ENCODE assay signal across 9 cellular contexts in genomic region chr14:103391048-103391447, GRCh38. TPM values are rescaled to one million over a fixed set of nuclear protein-coding genes. Genes with fewer than 3 reads are reported as not detected.
DNase-seq lines count a peak whose midpoint lies in the region; ATAC-seq, FAIRE-seq and TF ChIP-seq lines count a peak whose summit lies in the region.
"Had no signal": no experiment of that assay in that cellular context is flagged by ENCODE, and none has a peak within 500 bp of the region (broad histone marks: within the 10 kb centered on the region; RNA-seq: fewer than 3 reads in every experiment).

No MANE protein-coding gene starts in this region.

- H2AFZ ChIP-seq in SK-N-SH (ENCODE audit: low read depth) (no peak overlapping the region), HepG2 (ENCODE audit: low read length) (no peak overlapping the region)

- TF ChIP-seq CTCF in SK-N-SH (IDR thresholded peaks at IDR 0.05), result peak; percentile 97
- peak; percentile 65 for TF ChIP-seq CTCF in MCF 10A (IDR thresholded peaks at IDR 0.05; ENCODE audit: unreplicated experiment)
- TF ChIP-seq CTCF in HepG2 (CRISPR knock-in tag; IDR thresholded peaks at IDR 0.05), result peak; percentile 58
- peak; percentile 36 to 60 (median 50) for TF ChIP-seq CTCF in thyroid gland (IDR thresholded peaks at IDR 0.05)

- no peak for FAIRE-seq in HepG2 (lab: Jason Lieb, UNC)

- WGBS in SK-N-SH (ENCODE audit: low lambda C conversion rate), result 16% methylated on average over 4 of the region's 4 CpGs
- WGBS in HepG2 (ENCODE audit: low lambda C conversion rate), result 43% methylated on average over 4 of the region's 4 CpGs
- WGBS in thyroid gland, 2 donors, result 12 to 15% methylated on average over 4 of the region's 4 CpGs

- peaks cover 30% of the 10 kb centered on the region for H3K4me1 Mint-ChIP-seq in MCF 10A (ENCODE audit: insufficient read depth, unreplicated experiment)

- H3K36me3 ChIP-seq in SK-N-SH (replicated peaks in 1 of 2; ENCODE audit: control insufficient read depth in 1 of 2, insufficient read depth in 2 of 2, low read length in 1 of 2), result no peaks in the 10 kb centered on the region
- peaks cover 0 to 4% of the 10 kb centered on the region in 2 experiments; a peak in 1 of 5 replicates for H3K36me3 ChIP-seq in HepG2 (replicated peaks in 1 of 2; ENCODE audit: control insufficient read depth in 1 of 2, insufficient read depth in 2 of 2, low read length in 2 of 2)
- no peaks in the 10 kb centered on the region for H3K36me3 ChIP-seq in thyroid gland

- H3K4me2 ChIP-seq in SK-N-SH, result 0 out of 2 replicates have a peak overlapping the region, but pooled peaks have one; percentile 13
- H3K4me2 ChIP-seq in HepG2 (ENCODE audit: low read depth, low read length), result 0 out of 2 replicates have a peak overlapping the region, but pooled peaks have one; percentile 27

- H4K20me1 ChIP-seq in SK-N-SH (ENCODE audit: insufficient read depth), result peaks cover 100% of the 10 kb centered on the region
- H4K20me1 ChIP-seq in HepG2 (ENCODE audit: insufficient read depth, low read length), result peaks cover 66% of the 10 kb centered on the region

- TF ChIP-seq POLR2A in HepG2 (IDR thresholded peaks at IDR 0.05; ENCODE audit: insufficient read depth in 1 of 2, low read depth in 2 of 2, low read length in 2 of 2), result no peak
- TF ChIP-seq POLR2A in thyroid gland (IDR thresholded peaks at IDR 0.05), result no peak

- TF ChIP-seq RAD21 in SK-N-SH (IDR thresholded peaks at IDR 0.05; ENCODE audit: low read length), result peak; percentile 58
- TF ChIP-seq RAD21 in HepG2 (CRISPR knock-in tag; IDR thresholded peaks at IDR 0.05), result no peak

- TF ChIP-seq EP300 in SK-N-SH (IDR thresholded peaks at IDR 0.05; ENCODE audit: borderline replicate concordance in 1 of 2, low read depth in 1 of 2, low read length in 1 of 2), result no peak
- TF ChIP-seq EP300 in HepG2 (IDR thresholded peaks at IDR 0.05; ENCODE audit: low read depth in 2 of 2, low read length in 2 of 2), result no peak
- TF ChIP-seq EP300 in HepG2 (CRISPR knock-in tag; IDR thresholded peaks at IDR 0.05; ENCODE audit: borderline replicate concordance), result no peak

- peak overlapping the region; percentile 17 to 30; a peak in 2 of 4 replicates for H3K27ac ChIP-seq in SK-N-SH (ENCODE audit: low read depth in 2 of 2, low read length in 1 of 2)
- H3K27ac ChIP-seq in HepG2 (ENCODE audit: extremely low read length, insufficient read depth, low read length), result no peak overlapping the region
- peak overlapping the region in 1 of 3 donors; percentile 34 for H3K27ac ChIP-seq in thyroid gland
- H3K27ac ChIP-seq: skin epidermis had no signal

- H3K9me2 ChIP-seq in SK-N-SH, result no peaks in the 10 kb centered on the region

- H3K9me3 ChIP-seq in SK-N-SH, result no peaks in the 10 kb centered on the region
- no peaks in the 10 kb centered on the region for H3K9me3 ChIP-seq in HepG2 (ENCODE audit: low read length)
- H3K9me3 ChIP-seq in thyroid gland, result no peaks in the 10 kb centered on the region

- CTCF ChIA-PET in SK-N-SH (lab: Yijun Ruan, JAX) (interaction anchor here (0.6 to 3.0 kb wide), 45 partner anchors 9 to 761 kb away, joined by 3 to 48 read pairs (median 4); partner anchors contain the start of gene EIF5), MCF 10A (lab: Yijun Ruan, JAX) (interaction anchor here (0.6 to 5.3 kb wide), 36 partner anchors 9 to 1826 kb away, joined by 3 to 38 read pairs (median 5); partner anchors contain the start of gene EIF5), HepG2 (lab: Yijun Ruan, JAX; ENCODE audit: low intra/inter-chr PET ratio, low total read pairs) (no interaction called here)

- peaks cover 6% of the 10 kb centered on the region for H3K36me3 Mint-ChIP-seq in MCF 10A (ENCODE audit: insufficient read depth, unreplicated experiment)

- H3K4me1 ChIP-seq in SK-N-SH (ENCODE audit: control insufficient read depth in 1 of 2, insufficient read depth in 2 of 2, low read depth in 1 of 2, low read length in 1 of 2) (peaks cover 2 to 29% of the 10 kb centered on the region in 2 experiments; a peak in 2 of 4 replicates), HepG2 (ENCODE audit: insufficient read depth, low read length) (peaks cover 63% of the 10 kb centered on the region), thyroid gland (peaks cover 64 to 76% of the 10 kb centered on the region in 2 donors)

- no peak overlapping the region for H3K9ac ChIP-seq in SK-N-SH
- no peak overlapping the region for H3K9ac ChIP-seq in HepG2 (ENCODE audit: insufficient read depth, low read depth, low read length)

- ATAC-seq in HepG2 (peak; percentile 56), HG02588 (IDR thresholded peaks at IDR 0.05; ENCODE audit: unreplicated experiment) (no peak), GM21528 (IDR thresholded peaks at IDR 0.05; ENCODE audit: low FRiP score, unreplicated experiment) (no peak)

- in situ Hi-C loops in HepG2 (cut with HindIII; ENCODE audit: extremely low pct_ligation_motif_present, low pct_unique_long_range_greater_than_20kb), result no loop called here

- peaks cover 100% of the 10 kb centered on the region for H3K79me2 ChIP-seq in SK-N-SH (ENCODE audit: insufficient read depth)
- peaks cover 89% of the 10 kb centered on the region for H3K79me2 ChIP-seq in HepG2 (ENCODE audit: insufficient read depth, low read length)

- intact Hi-C loops in MCF 10A (cut with micrococcal nuclease), result loop anchor here (2.0 to 5.0 kb wide), 2 partner anchors 56 to 314 kb away; partner anchors contain the start of gene EIF5
- intact Hi-C loops in HepG2 (cut with micrococcal nuclease; ENCODE audit: unreplicated experiment), result loop anchor here (2.0 kb wide), 1 partner anchor 94 kb away; no protein-coding TSS in a partner anchor
- intact Hi-C loops in thyroid gland (cut with DNase I), result no loop called here

- H3K27ac Mint-ChIP-seq in MCF 10A (ENCODE audit: low read depth, unreplicated experiment), result no peak overlapping the region

- H3F3A ChIP-seq in SK-N-SH (replicated peaks; ENCODE audit: insufficient read depth), result peaks cover 23% of the 10 kb centered on the region

- no peak overlapping the region for H3K4me3 Mint-ChIP-seq in MCF 10A (ENCODE audit: unreplicated experiment)

- H3K4me3 ChIP-seq in SK-N-SH (ENCODE audit: low read depth in 2 of 2, low read length in 1 of 2), result peak overlapping the region in 1 of 2 experiments; percentile 23; a peak in 1 of 4 replicates
- no peak overlapping the region for H3K4me3 ChIP-seq in HepG2 (replicated peaks in 1 of 3; ENCODE audit: insufficient read depth in 1 of 3, low read depth in 2 of 3, low read length in 3 of 3)
- H3K4me3 ChIP-seq in thyroid gland (replicated peaks in 1 of 3), result no peak overlapping the region
- H3K4me3 ChIP-seq: skin epidermis had no signal

- BruUV-seq in MCF 10A (replicated peaks; lab: Mats Ljungman, UMichigan) (no TSS peak), HepG2 (replicated peaks; lab: Mats Ljungman, UMichigan) (no TSS peak)

- H3K9me3 Mint-ChIP-seq in MCF 10A (ENCODE audit: unreplicated experiment), result no peaks in the 10 kb centered on the region

- H3K27me3 Mint-ChIP-seq in MCF 10A (ENCODE audit: insufficient read depth, unreplicated experiment), result no peaks in the 10 kb centered on the region

- H3K27me3 ChIP-seq in SK-N-SH (ENCODE audit: insufficient read depth) (no peaks in the 10 kb centered on the region), HepG2 (ENCODE audit: control insufficient read depth in 1 of 2, insufficient read depth in 2 of 2, low read length in 2 of 2) (no peaks in the 10 kb centered on the region; a peak in 1 of 5 replicates), thyroid gland (no peaks in the 10 kb centered on the region)

- POLR2A ChIA-PET in SK-N-SH (lab: Yijun Ruan, JAX), result interaction anchor here (0.6 kb wide), 2 partner anchors 61 to 93 kb away, joined by 3 read pairs; no protein-coding TSS in a partner anchor
- POLR2A ChIA-PET in MCF 10A (lab: Yijun Ruan, JAX), result interaction anchor here (0.6 to 3.5 kb wide), 14 partner anchors 9 to 1286 kb away, joined by 3 to 37 read pairs (median 4); partner anchors contain the start of gene EIF5
- POLR2A ChIA-PET in HepG2 (lab: Yijun Ruan, JAX), result interaction anchor here (0.9 to 3.0 kb wide), 3 partner anchors 13 to 57 kb away, joined by 4 to 14 read pairs (median 13); partner anchors contain the start of gene EIF5

- peak; percentile 19 for DNase-seq in COLO668 (lab: John Stamatoyannopoulos, UW; ENCODE audit: unreplicated experiment)
- DNase-seq in HT-29 (ENCODE audit: low spot score), result peak; percentile 58
- DNase-seq in SK-N-SH, result peak; percentile 61
- DNase-seq in MCF 10A (ENCODE audit: unreplicated experiment), result peak; percentile 68
- peak; percentile 44 for DNase-seq in HepG2 (ENCODE audit: low spot score)
- peak; percentile 22 to 31 for DNase-seq in thyroid gland

RNA-seq across cellular contexts. Expression of gene MARK3, which starts 5.8 kb away (rescaled TPM):
- 33.2 and 43.0 TPM in 2 replicates for total RNA-seq in HT-29 (2014; rRNA removed; shearing (Covaris generic))
- polyA plus RNA-seq in SK-N-SH (2012; rRNA removed), result 73.4 and 94.5 TPM in 2 replicates
- polyA plus RNA-seq in SK-N-SH (2012; cell fraction: cytosol; rRNA removed), result 49.0 and 50.0 TPM in 2 replicates
- 255 and 313 TPM in 2 replicates for polyA plus RNA-seq in SK-N-SH (2012; cell fraction: nucleus; rRNA removed)
- total RNA-seq in MCF 10A (2022), result 102 and 130 TPM in 2 replicates
- 41.4 and 56.6 TPM in 2 replicates for total RNA-seq in HepG2 (2016; rRNA removed; fragmentation: Illumina TruSeq; extraction: Trizol)
- 25.7 and 31.4 TPM in 2 replicates for total RNA-seq in HepG2 (2016; cell fraction: cytosol; rRNA removed; fragmentation: Illumina TruSeq; extraction: Trizol; ENCODE audit: low read depth)
- total RNA-seq in HepG2 (2016; cell fraction: insoluble cytoplasmic fraction; rRNA removed; fragmentation: Illumina TruSeq; extraction: Trizol), result 41.7 and 52.5 TPM in 2 replicates
- 39.1 and 48.5 TPM in 2 replicates for total RNA-seq in HepG2 (2016; cell fraction: membrane; rRNA removed; fragmentation: Illumina TruSeq; extraction: Trizol)
- 69.9 and 73.0 TPM in 2 replicates for total RNA-seq in HepG2 (2016; cell fraction: nucleus; rRNA removed; fragmentation: Illumina TruSeq; extraction: Trizol)
- 45.0 and 47.7 TPM in 2 replicates for polyA plus RNA-seq in HepG2 (2011; rRNA removed)
- polyA plus RNA-seq in HepG2 (2011; cell fraction: cytosol; rRNA removed), result 20.4 and 22.0 TPM in 2 replicates
- 65.4 and 76.5 TPM in 2 replicates for polyA plus RNA-seq in HepG2 (2011; cell fraction: nucleus; rRNA removed)
- polyA plus RNA-seq in HepG2 (2012), result 28.5 and 28.9 TPM in 2 replicates
- 16.6 and 18.4 TPM in 2 replicates for polyA plus RNA-seq in HepG2 (2016; cell fraction: cytosol; fragmentation: Illumina TruSeq; extraction: Trizol; ENCODE audit: low read depth)
- polyA plus RNA-seq in HepG2 (2016; cell fraction: insoluble cytoplasmic fraction; fragmentation: Illumina TruSeq; extraction: Trizol; ENCODE audit: low read depth), result 45.7 and 50.4 TPM in 2 replicates
- polyA plus RNA-seq in HepG2 (2016; cell fraction: membrane; fragmentation: Illumina TruSeq; extraction: Trizol; ENCODE audit: low read depth), result 24.0 and 32.3 TPM in 2 replicates
- polyA plus RNA-seq in HepG2 (2016; cell fraction: nucleus; fragmentation: Illumina TruSeq; extraction: Trizol; ENCODE audit: insufficient read depth, low read depth), result 133 and 146 TPM in 2 replicates
- 31.1 and 72.6 TPM in 2 replicates for polyA minus RNA-seq in HepG2 (2011; rRNA and poly(A)+ RNA removed; ENCODE audit: low replicate concordance)
- 21.5 and 30.2 TPM in 2 replicates for polyA minus RNA-seq in HepG2 (2011; cell fraction: cytosol; rRNA and poly(A)+ RNA removed)
- polyA minus RNA-seq in HepG2 (2011; cell fraction: nucleus; rRNA and poly(A)+ RNA removed), result 80.9 and 98.8 TPM in 2 replicates
- total RNA-seq in thyroid gland, result 100 to 1,000 TPM; 105 to 164 (median 114) TPM

RNA-seq across cellular contexts. Expression of gene EIF5, which starts 57.0 kb away (rescaled TPM):
- 63.7 and 68.0 TPM in 2 replicates for total RNA-seq in HT-29 (2014; rRNA removed; shearing (Covaris generic))
- polyA plus RNA-seq in SK-N-SH (2012; rRNA removed) (120 and 127 TPM in 2 replicates), HepG2 (2011; rRNA removed) (147 and 189 TPM in 2 replicates)
- 113 and 127 TPM in 2 replicates for polyA plus RNA-seq in SK-N-SH (2012; cell fraction: cytosol; rRNA removed)
- 93.2 and 207 TPM in 2 replicates for polyA plus RNA-seq in SK-N-SH (2012; cell fraction: nucleus; rRNA removed)
- total RNA-seq in MCF 10A (2022) (149 and 327 TPM in 2 replicates), HepG2 (2016; rRNA removed; fragmentation: Illumina TruSeq; extraction: Trizol) (281 and 333 TPM in 2 replicates), thyroid gland (100 to 1,000 TPM; 257 to 428 (median 329) TPM)
- total RNA-seq in HepG2 (2016; cell fraction: cytosol; rRNA removed; fragmentation: Illumina TruSeq; extraction: Trizol; ENCODE audit: low read depth), result 57.6 and 59.2 TPM in 2 replicates
- total RNA-seq in HepG2 (2016; cell fraction: insoluble cytoplasmic fraction; rRNA removed; fragmentation: Illumina TruSeq; extraction: Trizol), result 289 and 316 TPM in 2 replicates
- total RNA-seq in HepG2 (2016; cell fraction: membrane; rRNA removed; fragmentation: Illumina TruSeq; extraction: Trizol), result 131 and 147 TPM in 2 replicates
- 180 TPM in 2 replicates for total RNA-seq in HepG2 (2016; cell fraction: nucleus; rRNA removed; fragmentation: Illumina TruSeq; extraction: Trizol)
- polyA plus RNA-seq in HepG2 (2011; cell fraction: cytosol; rRNA removed), result 98.3 and 109 TPM in 2 replicates
- polyA plus RNA-seq in HepG2 (2011; cell fraction: nucleus; rRNA removed), result 192 and 267 TPM in 2 replicates
- polyA plus RNA-seq in HepG2 (2012), result 226 and 227 TPM in 2 replicates
- polyA plus RNA-seq in HepG2 (2016; cell fraction: cytosol; fragmentation: Illumina TruSeq; extraction: Trizol; ENCODE audit: low read depth), result 34.1 and 47.0 TPM in 2 replicates
- 286 and 291 TPM in 2 replicates for polyA plus RNA-seq in HepG2 (2016; cell fraction: insoluble cytoplasmic fraction; fragmentation: Illumina TruSeq; extraction: Trizol; ENCODE audit: low read depth)
- 74.1 and 96.9 TPM in 2 replicates for polyA plus RNA-seq in HepG2 (2016; cell fraction: membrane; fragmentation: Illumina TruSeq; extraction: Trizol; ENCODE audit: low read depth)
- polyA plus RNA-seq in HepG2 (2016; cell fraction: nucleus; fragmentation: Illumina TruSeq; extraction: Trizol; ENCODE audit: insufficient read depth, low read depth), result 188 and 207 TPM in 2 replicates
- polyA minus RNA-seq in HepG2 (2011; rRNA and poly(A)+ RNA removed; ENCODE audit: low replicate concordance), result 81.5 and 123 TPM in 2 replicates
- polyA minus RNA-seq in HepG2 (2011; cell fraction: cytosol; rRNA and poly(A)+ RNA removed), result 55.8 and 65.8 TPM in 2 replicates
- 331 and 439 TPM in 2 replicates for polyA minus RNA-seq in HepG2 (2011; cell fraction: nucleus; rRNA and poly(A)+ RNA removed)
